Comparison of ENCODE assay signal across 29 cellular contexts in genomic region chr10:60420991-60421894, GRCh38. TPM values are rescaled to one million over a fixed set of nuclear protein-coding genes. Genes with fewer than 3 reads are reported as not detected.
DNase-seq lines count a peak whose midpoint lies in the region; ATAC-seq, FAIRE-seq and TF ChIP-seq lines count a peak whose summit lies in the region.
"Had no signal": no experiment of that assay in that cellular context is flagged by ENCODE, and none has a peak within 500 bp of the region (broad histone marks: within the 10 kb centered on the region; RNA-seq: fewer than 3 reads in every experiment).

No MANE protein-coding gene starts in this region.

- no peak overlapping the region for H3K9ac ChIP-seq in K562 (ENCODE audit: insufficient read depth in 1 of 2, low read depth in 2 of 2, low read length in 2 of 2)

- TF ChIP-seq RAD21 in K562 (CRISPR knock-in tag; conservative IDR thresholded peaks at IDR 0.05 in 1 of 2, IDR thresholded peaks at IDR 0.05 in 1 of 2) = no peak

- H3K4me3 ChIP-seq in K562 (no peak overlapping the region), lower lobe of right lung (no peak overlapping the region), transverse colon (no peak overlapping the region), tibial artery (no peak overlapping the region)
- H3K4me3 ChIP-seq: left ventricle myocardium inferior, MG63, right atrium auricular region, smooth muscle cell, thoracic aorta had no signal

- POLR2A ChIA-PET in K562 (lab: Yijun Ruan, JAX) = no interaction called here

- no peak for FAIRE-seq in K562 (lab: Jason Lieb, UNC)
- FAIRE-seq: islet of Langerhans had no signal

- peak; percentile 12 for DNase-seq in H4 (ENCODE audit: low spot score)
- DNase-seq in NCI-H524 (lab: John Stamatoyannopoulos, UW) = peak; percentile 42 to 69
- DNase-seq in K562 (ENCODE audit: extremely low read depth in 1 of 4, low spot score in 3 of 4) = no peak
- no peak for DNase-seq in lower lobe of right lung
- DNase-seq in transverse colon = no peak
- no peak for DNase-seq in tibial artery
- no peak for DNase-seq in NCI-H1048 (lab: John Stamatoyannopoulos, UW)
- no peak for DNase-seq in stimulated activated CD4-positive, alpha-beta T cell treated with anti-CD3 and anti-CD28 coated beads, Interleukin-1b, Interleukin-23, amount 100 ng/mL, for 48 hours
- DNase-seq: ACHN; activated CD4-positive, alpha-beta memory T cell treated with anti-CD3 and anti-CD28 coated beads for 36 hours; activated naive CD4-positive, alpha-beta T cell treated with anti-CD3 and anti-CD28 coated beads for 36 hours; CD8-positive, alpha-beta T cell; erythroblast; foreskin fibroblast; GOT3; KG1; left ventricle myocardium inferior; MG63; naive thymus-derived CD4-positive, alpha-beta T cell; NCI-H1417; NCI-H2029 treated with DMSO at 0.1 percent for 48 hours; NCI-H345; NCI-H774; T1000 had no signal

- ATAC-seq in K562 (no peak), lower lobe of right lung (peak; percentile 51 to 61)
- ATAC-seq: activated CD4-positive, CD25-positive, alpha-beta regulatory T cell treated with anti-CD3 and anti-CD28 coated beads, Interleukin-2, amount 50 U/mL, for 24 hours; CD8-positive, alpha-beta T cell; naive thymus-derived CD4-positive, alpha-beta T cell had no signal

- H3K9me3 ChIP-seq in K562 (replicated peaks; ENCODE audit: control insufficient read depth, insufficient read depth, low read depth, low read length) = no peaks in the 10 kb centered on the region
- H3K9me3 ChIP-seq in lower lobe of right lung = no peaks in the 10 kb centered on the region
- H3K9me3 ChIP-seq in transverse colon = no peaks in the 10 kb centered on the region
- no peaks in the 10 kb centered on the region for H3K9me3 ChIP-seq in tibial artery
- H3K9me3 ChIP-seq: left ventricle myocardium inferior, MG63, right atrium auricular region, thoracic aorta had no signal

- H3K9me1 ChIP-seq in K562 (ENCODE audit: control insufficient read depth, insufficient read depth, low read length) = no peaks in the 10 kb centered on the region

- 36% methylated on average over 5 of the region's 5 CpGs for WGBS in K562 (ENCODE audit: insufficient coverage, low coverage, missing lambda C conversion rate)
- 69 to 94% methylated on average over 5 of the region's 5 CpGs for WGBS in transverse colon (ENCODE audit: low coverage in 1 of 2), 2 donors

- CTCF ChIA-PET in K562 (lab: Yijun Ruan, JAX; ENCODE audit: low intra/inter-chr PET ratio) = interaction anchor here (0.6 kb wide), 1 partner anchor 480 kb away, joined by 3 read pairs; no protein-coding TSS in a partner anchor

- H3K4me1 ChIP-seq in K562 (replicated peaks in 1 of 2; ENCODE audit: control insufficient read depth in 2 of 2, insufficient read depth in 2 of 2, low read length in 2 of 2) = peaks cover 0 to 14% of the 10 kb centered on the region in 2 experiments; a peak in 2 of 5 replicates
- H3K4me1 ChIP-seq in lower lobe of right lung = no peaks in the 10 kb centered on the region
- H3K4me1 ChIP-seq in transverse colon = peaks cover 0 to 14% (median 0%) of the 10 kb centered on the region in 4 donors
- H3K4me1 ChIP-seq in tibial artery = peaks cover 0 to 3% (median 0%) of the 10 kb centered on the region in 4 donors
- H3K4me1 ChIP-seq: left ventricle myocardium inferior, right atrium auricular region had no signal

- TF ChIP-seq EP300 in K562 (IDR thresholded peaks at IDR 0.05; ENCODE audit: low read length) (no peak), transverse colon (IDR thresholded peaks at IDR 0.05; ENCODE audit: low read depth) (no peak)

- H3K4me2 ChIP-seq in K562 (ENCODE audit: insufficient read depth, low read length) = no peak overlapping the region
- H3K4me2 ChIP-seq: smooth muscle cell had no signal

- no peak overlapping the region for H3K27ac ChIP-seq in K562 (ENCODE audit: extremely low read depth, low read depth, low read length)
- no peak overlapping the region for H3K27ac ChIP-seq in lower lobe of right lung
- no peak overlapping the region for H3K27ac ChIP-seq in transverse colon
- H3K27ac ChIP-seq in tibial artery = no peak overlapping the region
- H3K27ac ChIP-seq: left ventricle myocardium inferior, right atrium auricular region, thoracic aorta had no signal

- no peak for TF ChIP-seq POLR2A in K562 (conservative IDR thresholded peaks at IDR 0.05)
- TF ChIP-seq POLR2A in transverse colon (IDR thresholded peaks at IDR 0.05) = no peak

- H3K79me2 ChIP-seq in K562 (ENCODE audit: control insufficient read depth, insufficient read depth, low read length) = no peaks in the 10 kb centered on the region

- H3K27me3 ChIP-seq in K562 (ENCODE audit: control insufficient read depth in 2 of 2, insufficient read depth in 2 of 2, low read length in 2 of 2) (no peaks in the 10 kb centered on the region), lower lobe of right lung (ENCODE audit: low read depth) (no peaks in the 10 kb centered on the region), transverse colon (no peaks in the 10 kb centered on the region), tibial artery (no peaks in the 10 kb centered on the region)
- H3K27me3 ChIP-seq: MG63, right atrium auricular region had no signal

- H2AFZ ChIP-seq in K562 (ENCODE audit: low read depth, low read length) = no peak overlapping the region

- no peak for TF ChIP-seq CTCF in K562 (IDR thresholded peaks at IDR 0.05 in 2 of 3, conservative IDR thresholded peaks at IDR 0.05 in 1 of 3; ENCODE audit: insufficient read depth in 2 of 3, low read depth in 1 of 3, low read length in 3 of 3)
- no peak for TF ChIP-seq CTCF in lower lobe of right lung (IDR thresholded peaks at IDR 0.05)
- no peak for TF ChIP-seq CTCF in transverse colon (IDR thresholded peaks at IDR 0.05)
- TF ChIP-seq CTCF in tibial artery (IDR thresholded peaks at IDR 0.05) = no peak

- H4K20me1 ChIP-seq in K562 (replicated peaks; ENCODE audit: control insufficient read depth, insufficient read depth, low read length) = no peaks in the 10 kb centered on the region

- intact Hi-C loops in K562 (cut with micrococcal nuclease) (no loop called here), lower lobe of right lung (cut with DNase I) (no loop called here), transverse colon (cut with DNase I; ENCODE audit: low total_unique reads) (no loop called here), tibial artery (cut with DNase I; ENCODE audit: low total_unique reads) (no loop called here)

- in situ Hi-C loops in K562 (cut with MboI) (no loop called here), transverse colon (cut with MboI; ENCODE audit: low pct_ligation_motif_present in 1 of 4, low pct_unique_long_range_greater_than_20kb in 1 of 4, low sequenced_read_pairs in 3 of 4) (loop anchor here in 1 of 4 donors (25.0 kb wide), 1 partner anchor 784 kb away; no protein-coding TSS in a partner anchor)

- H3K36me3 ChIP-seq in K562 (ENCODE audit: control insufficient read depth, insufficient read depth, low read length) (no peaks in the 10 kb centered on the region), lower lobe of right lung (no peaks in the 10 kb centered on the region), transverse colon (no peaks in the 10 kb centered on the region), tibial artery (no peaks in the 10 kb centered on the region)
- H3K36me3 ChIP-seq: left ventricle myocardium inferior, MG63, right atrium auricular region, thoracic aorta had no signal

- no TSS peak for BruUV-seq in K562 (replicated peaks; lab: Mats Ljungman, UMichigan)

TF ChIP-seq in K562, 482 proteins besides CTCF, POLR2A, EP300 and RAD21:
- TF ChIP-seq ETV1 (tag; conservative IDR thresholded peaks at IDR 0.05; ENCODE audit: low read depth) (peak; percentile 29; the same call in 1 of the 2 replicates), ADNP (tag; IDR thresholded peaks at IDR 0.05) (peak; percentile 33; the same call in 1 of the 2 replicates), FOXA3 (CRISPR knock-in tag; conservative IDR thresholded peaks at IDR 0.05 in 1 of 2, IDR thresholded peaks at IDR 0.05 in 1 of 2) (peak in 1 of 2 experiments; percentile 34; a peak in 1 of 4 replicates), CEBPB (tag; IDR thresholded peaks at IDR 0.05) (peak; percentile 91), CEBPG (CRISPR knock-in tag; IDR thresholded peaks at IDR 0.05) (no peak), CEBPG (tag; conservative IDR thresholded peaks at IDR 0.05 in 1 of 2, IDR thresholded peaks at IDR 0.05 in 1 of 2) (peak; percentile 88 to 91), ZNF146 (CRISPR knock-in tag; IDR thresholded peaks at IDR 0.05; ENCODE audit: unreplicated experiment) (no peak)
- TF ChIP-seq, protein P1, sequence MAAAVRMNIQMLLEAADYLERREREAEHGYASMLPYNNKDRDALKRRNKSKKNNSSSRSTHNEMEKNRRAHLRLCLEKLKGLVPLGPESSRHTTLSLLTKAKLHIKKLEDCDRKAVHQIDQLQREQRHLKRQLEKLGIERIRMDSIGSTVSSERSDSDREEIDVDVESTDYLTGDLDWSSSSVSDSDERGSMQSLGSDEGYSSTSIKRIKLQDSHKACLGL (CRISPR knock-in tag; IDR thresholded peaks at IDR 0.05; ENCODE audit: borderline replicate concordance, poor library complexity, severe bottlenecking) = no peak
TF ChIP-seq in K562: peak in this region for 5.

RNA-seq across cellular contexts. Expression of gene ANK3, which starts 31.6 kb away (rescaled TPM):
- 9.1 and 10.2 TPM in 2 replicates for total RNA-seq in H4 (2014; rRNA removed; shearing (Covaris generic))
- 130 and 187 TPM in 2 replicates for total RNA-seq in K562 (2011; cell fraction: chromatin; rRNA removed; ENCODE audit: low replicate concordance)
- 41.4 and 51.2 TPM in 2 replicates for total RNA-seq in K562 (2011; cell fraction: nucleolus; rRNA removed)
- total RNA-seq in K562 (2011; cell fraction: nucleoplasm; rRNA removed) = 79.8 and 105 TPM in 2 replicates
- total RNA-seq in K562 (2014; rRNA removed) (11.9 and 16.0 TPM in 2 replicates), K562 (2014; rRNA removed; fragmentation: Illumina TruSeq; extraction: Trizol) (25.2 and 32.8 TPM in 2 replicates), K562 (2015; rRNA removed; fragmentation: Illumina TruSeq; extraction: Trizol) (24.9 and 28.4 TPM in 2 replicates), K562 (2021) (25.0 and 32.3 TPM in 2 replicates), lower lobe of right lung (75.9 TPM), transverse colon (100 to 1,000 TPM in 3 of 4 donors, 10 to 100 TPM in 1; 41.2 to 230 (median 172) TPM)
- polyA plus RNA-seq in K562 (2011; rRNA removed) (3.2 and 17.9 TPM in 2 replicates), K562 (2014; fragmentation: Illumina TruSeq; extraction: Trizol) (23.9 and 24.4 TPM in 2 replicates), K562 (2014; fragmentation: Nextera tagmentation; extraction: Ambion mirVana) (10 to 100 TPM in 1 of 2 experiments, 1 to 10 TPM in 1; 10.0 to 10.5 TPM), K562 (2014; rRNA removed) (15.0 and 17.0 TPM in 2 replicates)
- polyA plus RNA-seq in K562 (2011; cell fraction: cytosol; rRNA removed) = 1.3 and 6.8 TPM in 2 replicates
- 3.0 and 17.5 TPM in 2 replicates for polyA plus RNA-seq in K562 (2011; cell fraction: nucleus; rRNA removed)
- polyA plus RNA-seq in K562 (2012) = 18.0 and 29.8 TPM in 2 replicates
- 11.4 and 62.0 TPM in 2 replicates for polyA minus RNA-seq in K562 (2011; rRNA and poly(A)+ RNA removed)
- 3.7 and 14.5 TPM in 2 replicates for polyA minus RNA-seq in K562 (2011; cell fraction: cytosol; rRNA and poly(A)+ RNA removed)
- 15.2 and 44.4 TPM in 2 replicates for polyA minus RNA-seq in K562 (2011; cell fraction: nucleus; rRNA and poly(A)+ RNA removed)

Comparison
In these comparisons a context has a peak if more than half of its experiments do, and no peak if none do; other contexts are left out.
1. DNase-seq: peak in H4 (single experiment) and NCI-H524 (2 of 2); none in K562 (0 of 4), lower lobe of right lung (single experiment), transverse colon (single experiment), tibial artery (0 of 2), NCI-H1048 (single experiment) and stimulated activated CD4-positive, alpha-beta T cell treated with anti-CD3 and anti-CD28 coated beads, Interleukin-1b, Interleukin-23, amount 100 ng/mL, for 48 hours (single experiment).